ENCODE assay signal across 27 cellular contexts in the genomic region with DNA sequence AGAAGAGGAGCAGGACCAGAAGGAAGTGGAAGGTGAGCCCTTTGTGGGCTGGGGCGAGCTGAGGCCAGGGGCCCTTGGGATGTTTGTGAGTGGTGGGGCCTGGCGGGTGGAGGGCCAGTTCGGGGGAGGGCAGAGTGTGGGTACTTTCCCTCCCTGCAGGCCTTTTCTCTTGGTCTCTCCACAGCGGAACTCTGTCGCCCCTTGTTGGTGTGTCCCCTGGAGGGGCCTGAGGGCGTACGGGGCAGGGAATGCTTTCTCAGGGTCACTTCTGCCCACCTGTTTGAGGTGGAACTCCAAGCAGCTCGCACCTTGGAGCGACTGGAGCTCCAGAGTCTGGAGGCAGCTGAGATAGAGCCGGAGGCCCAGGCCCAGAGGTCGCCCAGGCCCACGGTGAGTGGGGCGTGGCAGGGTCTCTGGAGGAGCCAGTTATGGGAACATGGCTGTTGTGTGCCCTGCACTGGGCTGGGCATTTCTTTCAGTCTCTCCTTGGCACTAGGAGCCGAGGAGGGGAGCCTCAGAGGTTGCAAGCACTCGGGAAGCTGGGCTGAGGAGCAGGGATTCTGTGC. TPM values are rescaled to one million over a fixed set of nuclear protein-coding genes. Genes with fewer than 3 reads are reported as not detected.
"Had no signal": no experiment of that assay in that cellular context is flagged by ENCODE, and none has a peak within 500 bp of the region (broad histone marks: within the 10 kb centered on the region; RNA-seq: fewer than 3 reads in every experiment).

No MANE protein-coding gene starts in this region.

- ATAC-seq: activated CD4-positive, alpha-beta T cell treated with anti-CD3 and anti-CD28 coated beads for 36 hours; activated T-helper 17 cell treated with anti-CD3 and anti-CD28 coated beads, Interleukin-2, amount 50 U/mL, for 72 hours; body of pancreas; SK-N-SH treated with all-trans-retinoic acid at 6 μM for 48 hours had no signal

- DNase-seq: activated CD4-positive, alpha-beta memory T cell treated with anti-CD3 and anti-CD28 coated beads, Interleukin-2, amount 10 ng/mL, durations not matched to agents 7 days and 5 days; activated CD4-positive, alpha-beta T cell treated with anti-CD3 and anti-CD28 coated beads for 36 hours; activated CD4-positive, alpha-beta T cell treated with anti-CD3 and anti-CD28 coated beads, Interleukin-2, amount 50 U/mL, for 1 hour; activated gamma-delta T cell; activated naive CD4-positive, alpha-beta T cell treated with anti-CD3 and anti-CD28 coated beads, Interleukin-2, amount 10 ng/mL, durations not matched to agents 7 days and 5 days; activated naive CD8-positive, alpha-beta T cell treated with anti-CD3 and anti-CD28 coated beads, Interleukin-2, amount 10 ng/mL, durations not matched to agents 7 days and 5 days; activated T-cell treated with anti-CD3 and anti-CD28 coated beads for 4 hours; activated T-cell treated with anti-CD3 and anti-CD28 coated beads, Interleukin-2, amount 50 U/mL, for 48 hours; body of pancreas; central memory CD4-positive, alpha-beta T cell; MM.1S; NCI-H1105; NCI-H1436; NCI-H1694 treated with DMSO at 0.1 percent for 48 hours; NCI-H2081; NCI-H510A treated with DMSO at 0.1 percent for 48 hours; NCI-H69; Peyer's patch; SHP77; SW 1271 had no signal

- H3K4me1 ChIP-seq: ascending aorta, body of pancreas, SJSA1 had no signal

- H3K4me3 ChIP-seq: ascending aorta, body of pancreas, Peyer's patch, SJSA1 had no signal

- H3K27ac Mint-ChIP-seq: activated CD4-positive, alpha-beta memory T cell treated with anti-CD3 and anti-CD28 coated beads, Interleukin-2, amount 10 ng/mL, durations not matched to agents 7 days and 5 days; activated CD4-positive, alpha-beta T cell treated with anti-CD3 and anti-CD28 coated beads for 36 hours; activated naive CD4-positive, alpha-beta T cell treated with anti-CD3 and anti-CD28 coated beads, Interleukin-2, amount 10 ng/mL, durations not matched to agents 7 days and 5 days; activated naive CD8-positive, alpha-beta T cell treated with anti-CD3 and anti-CD28 coated beads, Interleukin-2, amount 10 ng/mL, durations not matched to agents 7 days and 5 days; activated T-helper 17 cell treated with anti-CD3 and anti-CD28 coated beads, Interleukin-2, amount 50 U/mL, for 72 hours; T-helper 1 cell treated with Interleukin-12 subunit alpha and Interleukin-12 subunit beta and Interleukin-4 antibody, amounts not matched to agents 30 μg/mL and 1 μg/mL, for 36 hours had no signal

- H3K9me3 ChIP-seq: ascending aorta, body of pancreas, Peyer's patch, SJSA1 had no signal

- H3K9me3 Mint-ChIP-seq: activated CD4-positive, alpha-beta memory T cell treated with anti-CD3 and anti-CD28 coated beads, Interleukin-2, amount 10 ng/mL, durations not matched to agents 7 days and 5 days; activated naive CD4-positive, alpha-beta T cell treated with anti-CD3 and anti-CD28 coated beads, Interleukin-2, amount 10 ng/mL, durations not matched to agents 7 days and 5 days; activated naive CD8-positive, alpha-beta T cell treated with anti-CD3 and anti-CD28 coated beads, Interleukin-2, amount 10 ng/mL, durations not matched to agents 7 days and 5 days; activated T-helper 17 cell treated with anti-CD3 and anti-CD28 coated beads, Interleukin-2, amount 50 U/mL, for 72 hours; T-helper 1 cell treated with Interleukin-12 subunit alpha and Interleukin-12 subunit beta and Interleukin-4 antibody, amounts not matched to agents 30 μg/mL and 1 μg/mL, for 36 hours had no signal

- H3K27ac ChIP-seq: ascending aorta, body of pancreas, Peyer's patch, RWPE1, SJSA1 had no signal

- H3K4me3 Mint-ChIP-seq: activated CD4-positive, alpha-beta memory T cell treated with anti-CD3 and anti-CD28 coated beads, Interleukin-2, amount 10 ng/mL, durations not matched to agents 7 days and 5 days; activated CD4-positive, alpha-beta T cell treated with anti-CD3 and anti-CD28 coated beads for 36 hours; activated naive CD4-positive, alpha-beta T cell treated with anti-CD3 and anti-CD28 coated beads, Interleukin-2, amount 10 ng/mL, durations not matched to agents 7 days and 5 days; activated naive CD8-positive, alpha-beta T cell treated with anti-CD3 and anti-CD28 coated beads, Interleukin-2, amount 10 ng/mL, durations not matched to agents 7 days and 5 days; activated T-helper 17 cell treated with anti-CD3 and anti-CD28 coated beads, Interleukin-2, amount 50 U/mL, for 72 hours; T-helper 1 cell treated with Interleukin-12 subunit alpha and Interleukin-12 subunit beta and Interleukin-4 antibody, amounts not matched to agents 30 μg/mL and 1 μg/mL, for 36 hours had no signal

- H3K27me3 ChIP-seq: ascending aorta, body of pancreas, Peyer's patch, SJSA1 had no signal

- H3K27me3 Mint-ChIP-seq: activated CD4-positive, alpha-beta memory T cell treated with anti-CD3 and anti-CD28 coated beads, Interleukin-2, amount 10 ng/mL, durations not matched to agents 7 days and 5 days; activated CD4-positive, alpha-beta T cell treated with anti-CD3 and anti-CD28 coated beads for 36 hours; activated naive CD4-positive, alpha-beta T cell treated with anti-CD3 and anti-CD28 coated beads, Interleukin-2, amount 10 ng/mL, durations not matched to agents 7 days and 5 days; activated naive CD8-positive, alpha-beta T cell treated with anti-CD3 and anti-CD28 coated beads, Interleukin-2, amount 10 ng/mL, durations not matched to agents 7 days and 5 days; activated T-helper 17 cell treated with anti-CD3 and anti-CD28 coated beads, Interleukin-2, amount 50 U/mL, for 72 hours had no signal

RNA-seq across cellular contexts. Expression of gene SLC4A3, which starts 18.9 kb away (rescaled TPM):
- total RNA-seq: activated CD4-positive, alpha-beta memory T cell treated with anti-CD3 and anti-CD28 coated beads, Interleukin-2, amount 10 ng/mL, durations not matched to agents 7 days and 5 days; activated naive CD8-positive, alpha-beta T cell treated with anti-CD3 and anti-CD28 coated beads, Interleukin-2, amount 10 ng/mL, durations not matched to agents 7 days and 5 days; activated T-helper 17 cell treated with anti-CD3 and anti-CD28 coated beads, Interleukin-2, amount 50 U/mL, for 72 hours had no signal

RNA-seq across cellular contexts. Expression of gene INHA, which starts 36.4 kb away (rescaled TPM):
- total RNA-seq: activated CD4-positive, alpha-beta memory T cell treated with anti-CD3 and anti-CD28 coated beads, Interleukin-2, amount 10 ng/mL, durations not matched to agents 7 days and 5 days; activated CD4-positive, alpha-beta T cell treated with anti-CD3 and anti-CD28 coated beads for 36 hours; activated CD8-positive, alpha-beta memory T cell treated with anti-CD3 and anti-CD28 coated beads for 36 hours; activated naive CD8-positive, alpha-beta T cell treated with anti-CD3 and anti-CD28 coated beads, Interleukin-2, amount 10 ng/mL, durations not matched to agents 7 days and 5 days; activated T-helper 17 cell treated with anti-CD3 and anti-CD28 coated beads, Interleukin-2, amount 50 U/mL, for 72 hours; ascending aorta; Peyer's patch had no signal

RNA-seq across cellular contexts. Expression of gene OBSL1, which starts 37.1 kb away (rescaled TPM):
- total RNA-seq: activated CD4-positive, alpha-beta memory T cell treated with anti-CD3 and anti-CD28 coated beads, Interleukin-2, amount 10 ng/mL, durations not matched to agents 7 days and 5 days; activated naive CD8-positive, alpha-beta T cell treated with anti-CD3 and anti-CD28 coated beads, Interleukin-2, amount 10 ng/mL, durations not matched to agents 7 days and 5 days had no signal
